8 cellular contexts compared by ENCODE assay signal in genomic region chr2:55111570-55112228, GRCh38.
DNase-seq lines count a peak whose midpoint lies in the region; ATAC-seq and TF ChIP-seq lines count a peak whose summit lies in the region.

No MANE protein-coding gene starts in this region.

- POLR2A ChIA-PET in AG04450 (lab: Yijun Ruan, JAX) = interaction anchor here (0.9 to 2.5 kb wide), 7 partner anchors 9 to 62 kb away, joined by 3 to 49 read pairs (median 4); partner anchors contain the start of gene RTN4

- peak; percentile 50 for ATAC-seq in HG03521 (IDR thresholded peaks at IDR 0.05; ENCODE audit: unreplicated experiment)
- no peak for ATAC-seq in GM21515 (IDR thresholded peaks at IDR 0.05; ENCODE audit: unreplicated experiment)
- no peak for ATAC-seq in GM18873 (IDR thresholded peaks at IDR 0.05; ENCODE audit: low FRiP score, unreplicated experiment)

- H3K27me3 ChIP-seq in AG04450 (ENCODE audit: control insufficient read depth, insufficient read depth, low read length) (no peaks in the 10 kb centered on the region), Peyer's patch (no peaks in the 10 kb centered on the region)

- no peaks in the 10 kb centered on the region for H3K9me3 ChIP-seq in AG04450 (ENCODE audit: control insufficient read depth, insufficient read depth, low read length)
- no peaks in the 10 kb centered on the region for H3K9me3 ChIP-seq in Peyer's patch

- H3K36me3 ChIP-seq in Peyer's patch = no peaks in the 10 kb centered on the region

- DNase-seq in AG04450 (ENCODE audit: low read depth, low spot score) (peak; percentile 85), Peyer's patch (peak in 1 of 3 donors; percentile 66), erythroblast (lab: John Stamatoyannopoulos, UW) (peak; percentile 86 to 91), mucosa of gallbladder (ENCODE audit: low spot score) (peak; percentile 51), HuH-7 (ENCODE audit: low spot score) (no peak)

- no peak for TF ChIP-seq CTCF in AG04450 (IDR thresholded peaks at IDR 0.05; ENCODE audit: low read depth, low read length)
- TF ChIP-seq CTCF in Peyer's patch (IDR thresholded peaks at IDR 0.05) = no peak

- CTCF ChIA-PET in AG04450 (lab: Charles Lee) = interaction anchor here (1.1 to 1.2 kb wide), 2 partner anchors 10 to 57 kb away, joined by 4 read pairs; no protein-coding TSS in a partner anchor

- H3K4me1 ChIP-seq in Peyer's patch = peaks cover 0 to 13% (median 0%) of the 10 kb centered on the region in 4 donors

- H3K27ac ChIP-seq in AG04450 (ENCODE audit: low read depth, low read length) (peak overlapping the region; percentile 96), Peyer's patch (peak overlapping the region; percentile 28 to 87 (median 65))

- TF ChIP-seq POLR2A in Peyer's patch (IDR thresholded peaks at IDR 0.05) (no peak), erythroblast (IDR thresholded peaks at IDR 0.05; ENCODE audit: low read length) (peak; percentile 39)

- H3K4me3 ChIP-seq in AG04450 (ENCODE audit: low read depth, low read length) = peak overlapping the region; percentile 15; the same call in 1 of the 2 replicates
- H3K4me3 ChIP-seq in Peyer's patch = no peak overlapping the region
